In the genomic region with DNA sequence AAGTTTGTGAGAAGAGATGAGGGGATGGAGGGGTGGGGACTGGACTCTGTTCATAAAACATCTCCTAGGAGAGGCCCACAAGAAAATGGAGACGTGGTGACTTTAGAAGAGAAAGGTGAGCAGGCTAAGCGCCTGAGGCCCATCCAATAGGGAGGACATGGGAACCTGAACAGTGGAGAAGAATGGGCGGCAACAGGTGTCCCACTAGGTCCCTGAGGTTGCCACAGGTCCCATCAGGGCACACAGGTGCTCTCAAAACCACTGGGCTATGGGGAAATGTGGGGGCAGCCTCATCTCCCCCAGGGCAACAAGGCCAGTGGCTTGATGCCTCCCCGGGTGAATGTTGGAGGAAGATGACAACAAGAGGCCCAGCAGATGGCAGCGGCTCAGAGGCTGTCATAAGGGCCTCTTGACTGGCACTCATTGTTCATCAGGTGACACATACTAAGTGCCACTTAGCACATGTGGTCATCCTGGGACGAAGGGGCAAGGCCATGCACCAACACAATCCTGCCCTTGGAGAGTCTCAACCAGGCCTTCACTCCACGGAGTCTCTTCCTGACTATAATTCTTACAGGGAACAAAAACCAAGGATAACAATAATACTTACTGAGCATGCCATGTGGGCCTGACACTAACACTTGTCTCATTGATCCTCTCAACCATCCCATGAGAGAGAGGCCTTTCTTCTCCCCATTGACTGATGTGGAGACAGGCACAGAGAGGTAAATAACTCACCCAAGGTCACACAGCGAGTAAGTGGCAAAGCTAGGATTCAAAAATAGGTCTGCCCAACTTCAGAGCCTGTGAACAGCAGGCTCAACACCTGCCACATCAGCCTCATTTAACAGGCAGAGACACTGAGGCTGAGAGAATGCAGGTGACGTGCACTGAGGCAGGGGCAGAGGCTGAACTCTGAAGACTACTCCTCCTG, we compare ENCODE assay signal across 8 cellular contexts. TPM values are rescaled to one million over a fixed set of nuclear protein-coding genes. Genes with fewer than 3 reads are reported as not detected.
DNase-seq lines count a peak whose midpoint lies in the region; TF ChIP-seq lines count a peak whose summit lies in the region.

No MANE protein-coding gene starts in this region.

- H3K36me3 ChIP-seq in ectodermal cell (ENCODE audit: control insufficient read depth, insufficient read depth, low read length), result no peaks in the 10 kb centered on the region
- no peaks in the 10 kb centered on the region for H3K36me3 ChIP-seq in spleen

- H3K9me3 ChIP-seq in ectodermal cell (ENCODE audit: control insufficient read depth, low read length) (no peaks in the 10 kb centered on the region), spleen (no peaks in the 10 kb centered on the region)

- H3K27me3 ChIP-seq in ectodermal cell (ENCODE audit: control insufficient read depth, insufficient read depth, low read length, poor library complexity, severe bottlenecking), result no peaks in the 10 kb centered on the region
- no peaks in the 10 kb centered on the region for H3K27me3 ChIP-seq in spleen (replicated peaks in 1 of 7)

- H3K4me3 Mint-ChIP-seq in neural crest cell (peak overlapping the region; percentile 87), glutamatergic neuron (ENCODE audit: unreplicated experiment) (no peak overlapping the region)
- no peak overlapping the region for H3K4me3 Mint-ChIP-seq in activated T-helper 1 cell treated with anti-CD3 and anti-CD28 coated beads, Interleukin-12 subunit alpha, Interleukin-12 subunit beta, Interleukin-2, Interleukin-4 antibody, amounts not matched to agents 30 ng/mL and 10 ng/mL and 1 ng/mL, durations not matched to agents 14 hours and 24 hours and 36 hours

- TF ChIP-seq POLR2A in spleen (IDR thresholded peaks at IDR 0.05), result no peak

- H3K9me3 Mint-ChIP-seq in neural crest cell (no peaks in the 10 kb centered on the region), glutamatergic neuron (ENCODE audit: unreplicated experiment) (peaks cover 1% of the 10 kb centered on the region)
- no peaks in the 10 kb centered on the region for H3K9me3 Mint-ChIP-seq in activated T-helper 1 cell treated with anti-CD3 and anti-CD28 coated beads, Interleukin-12 subunit alpha, Interleukin-12 subunit beta, Interleukin-2, Interleukin-4 antibody, amounts not matched to agents 30 ng/mL and 10 ng/mL and 1 ng/mL, durations not matched to agents 14 hours and 24 hours and 36 hours

- peak overlapping the region; percentile 97 for H3K27ac ChIP-seq in ectodermal cell (ENCODE audit: insufficient read depth, low read depth, low read length, poor library complexity, severe bottlenecking)
- H3K27ac ChIP-seq in spleen, result peak overlapping the region in 2 of 8 donors; percentile 22 to 28

- 88 to 90% methylated on average over 9 of the region's 9 CpGs for WGBS in ectodermal cell, 2 experiments
- 72 to 86% (median 81%) methylated on average over 8 to 9 of the region's 9 CpGs for WGBS in spleen, 5 donors

- H3K36me3 Mint-ChIP-seq in neural crest cell (ENCODE audit: low read depth), result no peaks in the 10 kb centered on the region
- H3K36me3 Mint-ChIP-seq in glutamatergic neuron (ENCODE audit: unreplicated experiment), result no peaks in the 10 kb centered on the region
- no peaks in the 10 kb centered on the region for H3K36me3 Mint-ChIP-seq in activated T-helper 1 cell treated with anti-CD3 and anti-CD28 coated beads, Interleukin-12 subunit alpha, Interleukin-12 subunit beta, Interleukin-2, Interleukin-4 antibody, amounts not matched to agents 30 ng/mL and 10 ng/mL and 1 ng/mL, durations not matched to agents 14 hours and 24 hours and 36 hours (ENCODE audit: low read depth)

- DNase-seq in NCI-H1436 (lab: John Stamatoyannopoulos, UW) (peak; percentile 63), NCI-H1436 treated with DMSO at 0.1 percent for 48 hours (lab: John Stamatoyannopoulos, UW) (no peak), NCI-H69 (lab: John Stamatoyannopoulos, UW) (peak; percentile 73), neural crest cell (ENCODE audit: low read depth, low spot score) (no peak), glutamatergic neuron (no peak), spleen (no peak)
- no peak for DNase-seq in activated T-helper 1 cell treated with anti-CD3 and anti-CD28 coated beads, Interleukin-12 subunit alpha, Interleukin-12 subunit beta, Interleukin-2, Interleukin-4 antibody, amounts not matched to agents 30 ng/mL and 10 ng/mL and 1 ng/mL, durations not matched to agents 14 hours and 24 hours and 36 hours (ENCODE audit: low spot score)

- peaks cover 81% of the 10 kb centered on the region for H3K4me1 ChIP-seq in ectodermal cell (ENCODE audit: control insufficient read depth, insufficient read depth, low read length)
- peaks cover 0 to 43% (median 14%) of the 10 kb centered on the region in 6 donors for H3K4me1 ChIP-seq in spleen

- peaks cover 89% of the 10 kb centered on the region for H3K4me1 Mint-ChIP-seq in neural crest cell
- peaks cover 43% of the 10 kb centered on the region for H3K4me1 Mint-ChIP-seq in glutamatergic neuron (ENCODE audit: low read depth, unreplicated experiment)
- H3K4me1 Mint-ChIP-seq in activated T-helper 1 cell treated with anti-CD3 and anti-CD28 coated beads, Interleukin-12 subunit alpha, Interleukin-12 subunit beta, Interleukin-2, Interleukin-4 antibody, amounts not matched to agents 30 ng/mL and 10 ng/mL and 1 ng/mL, durations not matched to agents 14 hours and 24 hours and 36 hours (ENCODE audit: low read depth), result no peaks in the 10 kb centered on the region

- H3K4me3 ChIP-seq in ectodermal cell (ENCODE audit: insufficient read depth, low read depth, low read length), result no peak overlapping the region
- no peak overlapping the region for H3K4me3 ChIP-seq in spleen

- intact Hi-C loops in spleen (cut with DNase I; ENCODE audit: low total_unique reads), result no loop called here
- intact Hi-C loops in activated T-helper 1 cell treated with anti-CD3 and anti-CD28 coated beads, Interleukin-12 subunit alpha, Interleukin-12 subunit beta, Interleukin-2, Interleukin-4 antibody, amounts not matched to agents 30 ng/mL and 10 ng/mL and 1 ng/mL, durations not matched to agents 14 hours and 24 hours and 36 hours (cut with micrococcal nuclease), result loop anchor here (1.0 kb wide), 2 partner anchors 78 to 82 kb away; no protein-coding TSS in a partner anchor

- H3K27ac Mint-ChIP-seq in neural crest cell (ENCODE audit: unreplicated experiment) (peak overlapping the region; percentile 99), glutamatergic neuron (ENCODE audit: unreplicated experiment) (no peak overlapping the region)
- no peak overlapping the region for H3K27ac Mint-ChIP-seq in activated T-helper 1 cell treated with anti-CD3 and anti-CD28 coated beads, Interleukin-12 subunit alpha, Interleukin-12 subunit beta, Interleukin-2, Interleukin-4 antibody, amounts not matched to agents 30 ng/mL and 10 ng/mL and 1 ng/mL, durations not matched to agents 14 hours and 24 hours and 36 hours

- no peak for TF ChIP-seq CTCF in neural crest cell (conservative IDR thresholded peaks at IDR 0.05)
- no peak for TF ChIP-seq CTCF in glutamatergic neuron (IDR thresholded peaks at IDR 0.05; ENCODE audit: partially characterized antibody, unreplicated experiment)
- TF ChIP-seq CTCF in spleen (IDR thresholded peaks at IDR 0.05 in 8 of 11, conservative IDR thresholded peaks at IDR 0.05 in 3 of 11), result peak in 5 of 11 experiments; percentile 8 to 34 (median 14)

- H3K27me3 Mint-ChIP-seq in neural crest cell (ENCODE audit: low read depth), result no peaks in the 10 kb centered on the region
- H3K27me3 Mint-ChIP-seq in glutamatergic neuron (ENCODE audit: unreplicated experiment), result peaks cover 5% of the 10 kb centered on the region
- peaks cover 11% of the 10 kb centered on the region for H3K27me3 Mint-ChIP-seq in activated T-helper 1 cell treated with anti-CD3 and anti-CD28 coated beads, Interleukin-12 subunit alpha, Interleukin-12 subunit beta, Interleukin-2, Interleukin-4 antibody, amounts not matched to agents 30 ng/mL and 10 ng/mL and 1 ng/mL, durations not matched to agents 14 hours and 24 hours and 36 hours (ENCODE audit: insufficient read depth)

RNA-seq across cellular contexts. Expression of a gene that starts 38.0 kb away (rescaled TPM):
- 32.6 TPM for polyA plus RNA-seq in ectodermal cell (2013, experiment 1 of 4)
- polyA plus RNA-seq in ectodermal cell (2013, experiment 2 of 4), result 26.0 TPM
- polyA plus RNA-seq in ectodermal cell (2013, experiment 3 of 4), result 19.9 TPM
- polyA plus RNA-seq in ectodermal cell (2013, experiment 4 of 4), result 21.5 TPM
- total RNA-seq in neural crest cell (73.7 and 86.9 TPM in 2 replicates), glutamatergic neuron (ENCODE audit: unreplicated experiment) (22.9 TPM), spleen (10 to 100 TPM; 13.2 to 23.5 (median 16.7) TPM)
- 10 to 100 TPM in 1 of 3 donors, 1 to 10 TPM in 2; 5.4 to 15.7 (median 5.4) TPM for polyA plus RNA-seq in spleen
- total RNA-seq in activated T-helper 1 cell treated with anti-CD3 and anti-CD28 coated beads, Interleukin-12 subunit alpha, Interleukin-12 subunit beta, Interleukin-2, Interleukin-4 antibody, amounts not matched to agents 30 ng/mL and 10 ng/mL and 1 ng/mL, durations not matched to agents 14 hours and 24 hours and 36 hours, result 0.37 TPM in 1 of 2 replicates, not detected in the other

Comparison
In these comparisons a context has a peak if more than half of its experiments do, and no peak if none do; other contexts are left out.
1. DNase-seq: peak in NCI-H1436 (single experiment) and NCI-H69 (single experiment); none in NCI-H1436 treated with DMSO at 0.1 percent for 48 hours (single experiment), neural crest cell (single experiment), glutamatergic neuron (single experiment), spleen (single experiment) and activated T-helper 1 cell treated with anti-CD3 and anti-CD28 coated beads, Interleukin-12 subunit alpha, Interleukin-12 subunit beta, Interleukin-2, Interleukin-4 antibody, amounts not matched to agents 30 ng/mL and 10 ng/mL and 1 ng/mL, durations not matched to agents 14 hours and 24 hours and 36 hours (single experiment).
2. RNA of a gene that starts 38.0 kb away (total RNA-seq): 73.7 to 86.9 TPM in neural crest cell, 22.9 TPM in glutamatergic neuron (single experiment) and 13.2 to 23.5 TPM in spleen; 0.37 TPM in activated T-helper 1 cell treated with anti-CD3 and anti-CD28 coated beads, Interleukin-12 subunit alpha, Interleukin-12 subunit beta, Interleukin-2, Interleukin-4 antibody, amounts not matched to agents 30 ng/mL and 10 ng/mL and 1 ng/mL, durations not matched to agents 14 hours and 24 hours and 36 hours; every median in the first group is over 10 times any median in the second.